1 cellular context compared by ENCODE assay signal in genomic region chr13:19601749-19602725, GRCh38.
TF ChIP-seq lines count a peak whose summit lies in the region.

No MANE protein-coding gene starts in this region.

TF ChIP-seq in HepG2, 621 proteins besides CTCF, POLR2A, EP300 and RAD21 (continued from another document and continues in another):
- TF ChIP-seq ZXDC (CRISPR knock-in tag; IDR thresholded peaks at IDR 0.05) (0 out of 2 replicates have a peak, but pooled peaks have one; percentile 49), CENPX (CRISPR knock-in tag; IDR thresholded peaks at IDR 0.05) (no peak), SOX6 (IDR thresholded peaks at IDR 0.05) (no peak), SOX6 (CRISPR knock-in tag; IDR thresholded peaks at IDR 0.05) (no peak), KLF16 (CRISPR knock-in tag; IDR thresholded peaks at IDR 0.05) (peak in 1 of 2 experiments; percentile 65; a peak in 1 of 4 replicates), ESRRA (CRISPR knock-in tag; IDR thresholded peaks at IDR 0.05; ENCODE audit: low read depth) (peak; percentile 28; the same call in 1 of the 2 replicates), ZNF292 (CRISPR knock-in tag; IDR thresholded peaks at IDR 0.05; ENCODE audit: borderline replicate concordance, low read depth) (peak; percentile 76; the same call in 1 of the 2 replicates), ARID4A (CRISPR knock-in tag; IDR thresholded peaks at IDR 0.05; ENCODE audit: borderline replicate concordance) (peak; percentile 72; the same call in 1 of the 2 replicates), SPEN (CRISPR knock-in tag; IDR thresholded peaks at IDR 0.05; ENCODE audit: low read depth) (peak; percentile 72; the same call in 1 of the 2 replicates), TFDP1 (CRISPR knock-in tag; IDR thresholded peaks at IDR 0.05; ENCODE audit: borderline replicate concordance) (peak; percentile 91; the same call in 1 of the 2 replicates), ZNF563 (CRISPR knock-in tag; IDR thresholded peaks at IDR 0.05) (peak; percentile 70; the same call in 1 of the 2 replicates), MEF2D (CRISPR knock-in tag; IDR thresholded peaks at IDR 0.05) (no peak), HIC2 (CRISPR knock-in tag; IDR thresholded peaks at IDR 0.05; ENCODE audit: low read depth) (peak; percentile 56; the same call in 1 of the 2 replicates), TMF1 (CRISPR knock-in tag; IDR thresholded peaks at IDR 0.05; ENCODE audit: low read depth) (peak; percentile 13; the same call in 1 of the 2 replicates), NR0B2 (CRISPR knock-in tag; IDR thresholded peaks at IDR 0.05) (peak; percentile 79), HDAC1 (CRISPR knock-in tag; IDR thresholded peaks at IDR 0.05) (peak; percentile 62; the same call in 1 of the 2 replicates), HMGXB4 (CRISPR knock-in tag; IDR thresholded peaks at IDR 0.05; ENCODE audit: borderline replicate concordance in 1 of 2, low read depth in 1 of 2) (peak; percentile 90), POGZ (CRISPR knock-in tag; IDR thresholded peaks at IDR 0.05) (peak; percentile 31; the same call in 1 of the 2 replicates), HNRNPLL (IDR thresholded peaks at IDR 0.05; ENCODE audit: low read depth, low read length, poor library complexity, severe bottlenecking) (peak; percentile 81), YEATS4 (CRISPR knock-in tag; IDR thresholded peaks at IDR 0.05; ENCODE audit: borderline replicate concordance) (peak; percentile 85), CHCHD3 (CRISPR knock-in tag; IDR thresholded peaks at IDR 0.05) (peak; percentile 61), MXD4 (CRISPR knock-in tag; IDR thresholded peaks at IDR 0.05) (no peak), ZFX (CRISPR knock-in tag; IDR thresholded peaks at IDR 0.05; ENCODE audit: low read depth) (peak; percentile 69), ZIK1 (CRISPR knock-in tag; IDR thresholded peaks at IDR 0.05; ENCODE audit: borderline replicate concordance, low read depth) (peak; percentile 58; the same call in 1 of the 2 replicates), DZIP1 (CRISPR knock-in tag; IDR thresholded peaks at IDR 0.05) (no peak), FOXM1 (CRISPR knock-in tag; IDR thresholded peaks at IDR 0.05) (no peak), BRD4 (CRISPR knock-in tag; IDR thresholded peaks at IDR 0.05) (peak; percentile 62; the same call in 1 of the 2 replicates), RFXAP (CRISPR knock-in tag; IDR thresholded peaks at IDR 0.05; ENCODE audit: borderline replicate concordance) (peak; percentile 39; the same call in 1 of the 2 replicates), JARID2 (CRISPR knock-in tag; IDR thresholded peaks at IDR 0.05; ENCODE audit: insufficient replicate concordance) (no peak), PHB2 (IDR thresholded peaks at IDR 0.05; ENCODE audit: partially characterized antibody) (no peak), THAP7 (CRISPR knock-in tag; IDR thresholded peaks at IDR 0.05) (no peak), ZFAT (CRISPR knock-in tag; conservative IDR thresholded peaks at IDR 0.05) (0 out of 2 replicates have a peak, but pooled peaks have one; percentile 66), ARNTL (CRISPR knock-in tag; IDR thresholded peaks at IDR 0.05) (0 out of 2 replicates have a peak, but pooled peaks have one; percentile 16), SIX1 (CRISPR knock-in tag; IDR thresholded peaks at IDR 0.05; ENCODE audit: borderline replicate concordance) (no peak), NONO (IDR thresholded peaks at IDR 0.05) (no peak), NONO (CRISPR knock-in tag; conservative IDR thresholded peaks at IDR 0.05) (peak; percentile 71), SIN3A (IDR thresholded peaks at IDR 0.05; ENCODE audit: borderline replicate concordance, low read depth, low read length) (peak; percentile 44; the same call in 1 of the 2 replicates), FOXA3 (CRISPR knock-in tag; IDR thresholded peaks at IDR 0.05) (0 out of 2 replicates have a peak, but pooled peaks have one; percentile 40), KAT8 (CRISPR knock-in tag; IDR thresholded peaks at IDR 0.05) (peak; percentile 50; the same call in 1 of the 2 replicates), ELF3 (CRISPR knock-in tag; IDR thresholded peaks at IDR 0.05) (peak; percentile 57), RARA (CRISPR knock-in tag; IDR thresholded peaks at IDR 0.05) (0 out of 2 replicates have a peak, but pooled peaks have one; percentile 12), ZNF761 (CRISPR knock-in tag; conservative IDR thresholded peaks at IDR 0.05) (peak; percentile 90; the same call in 1 of the 2 replicates), CENPT (CRISPR knock-in tag; IDR thresholded peaks at IDR 0.05; ENCODE audit: low read depth) (peak; percentile 19; the same call in 1 of the 2 replicates), ZSCAN29 (CRISPR knock-in tag; conservative IDR thresholded peaks at IDR 0.05) (peak; percentile 65; the same call in 1 of the 2 replicates), ZNF503 (CRISPR knock-in tag; IDR thresholded peaks at IDR 0.05) (peak; percentile 47; the same call in 1 of the 2 replicates)
